Comparison of ENCODE assay signal across 25 cellular contexts in the genomic region with DNA sequence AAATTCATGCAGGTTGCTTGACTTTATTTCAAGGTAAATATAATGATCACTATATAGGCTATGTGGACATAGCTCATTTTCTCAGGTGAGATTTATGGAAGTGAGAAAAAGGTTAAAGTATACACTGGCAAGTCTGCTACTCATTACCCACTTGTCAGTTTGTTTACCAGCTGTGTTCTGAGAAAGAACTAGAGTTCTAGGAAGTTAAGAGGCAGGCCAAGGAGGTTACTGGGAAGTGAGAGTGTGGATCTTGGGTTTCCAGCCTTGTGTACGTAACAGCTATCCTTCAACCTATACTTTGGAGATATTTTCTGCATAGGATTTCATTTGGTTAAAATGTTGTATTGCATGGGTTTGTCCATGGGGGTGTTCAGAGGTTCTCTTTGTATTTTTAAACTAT.
"Had no signal": no experiment of that assay in that cellular context is flagged by ENCODE, and none has a peak within 500 bp of the region (broad histone marks: within the 10 kb centered on the region; RNA-seq: fewer than 3 reads in every experiment).

No MANE protein-coding gene starts in this region.

- H3K27me3 Mint-ChIP-seq: activated naive CD8-positive, alpha-beta T cell; activated naive CD8-positive, alpha-beta T cell treated with anti-CD3 and anti-CD28 coated beads, Interleukin-2, amount 50 U/mL, for 24 hours; activated T-cell treated with anti-CD3 and anti-CD28 coated beads, Interleukin-2, amount 50 U/mL, for 24 hours; T-helper 17 cell had no signal

- ATAC-seq: activated CD8-positive, alpha-beta T cell treated with anti-CD3 and anti-CD28 coated beads, Interleukin-2, amount 10 ng/mL, durations not matched to agents 7 days and 5 days; activated naive CD8-positive, alpha-beta T cell treated with anti-CD3 and anti-CD28 coated beads, Interleukin-2, amount 50 U/mL, for 24 hours; PC-3; T-helper 17 cell had no signal

- H3K9me3 Mint-ChIP-seq: activated naive CD8-positive, alpha-beta T cell treated with anti-CD3 and anti-CD28 coated beads, Interleukin-2, amount 50 U/mL, for 24 hours had no signal

- DNase-seq: activated CD4-positive, alpha-beta T cell treated with anti-CD3 and anti-CD28 coated beads for 1 hour; activated CD4-positive, alpha-beta T cell treated with anti-CD3 and anti-CD28 coated beads for 48 hours; activated CD4-positive, alpha-beta T cell treated with anti-CD3 and anti-CD28 coated beads, Interleukin-2, amount 50 U/mL, for 48 hours; activated CD4-positive, CD25-positive, alpha-beta regulatory T cell; activated CD8-positive, alpha-beta T cell treated with anti-CD3 and anti-CD28 coated beads, Interleukin-2, amount 10 ng/mL, durations not matched to agents 7 days and 5 days; activated effector memory CD4-positive, alpha-beta T cell treated with Interleukin-2 at 50 U/mL for 16 hours; activated naive CD8-positive, alpha-beta T cell treated with anti-CD3 and anti-CD28 coated beads, Interleukin-2, amount 50 U/mL, for 24 hours; activated T-cell treated with anti-CD3 and anti-CD28 coated beads, Interleukin-2, amount 50 U/mL, for 24 hours; anterior cingulate cortex; central memory CD4-positive, alpha-beta T cell; MM.1S; NCI-H1048; NCI-H1436 treated with DMSO at 0.1 percent for 48 hours; NCI-H1694 treated with DMSO at 0.1 percent for 48 hours; NCI-H345; NCI-H524 treated with DMSO at 0.1 percent for 48 hours; PC-3; Peyer's patch; RPMI8226; SHP77 treated with DMSO at 0.1 percent for 48 hours; SK-N-SH; T-helper 17 cell; T1000; WERI-Rb-1 had no signal

- H3K4me3 Mint-ChIP-seq: activated CD8-positive, alpha-beta T cell treated with anti-CD3 and anti-CD28 coated beads, Interleukin-2, amount 10 ng/mL, durations not matched to agents 7 days and 5 days; activated naive CD8-positive, alpha-beta T cell; activated naive CD8-positive, alpha-beta T cell treated with anti-CD3 and anti-CD28 coated beads, Interleukin-2, amount 50 U/mL, for 24 hours; activated T-cell treated with anti-CD3 and anti-CD28 coated beads, Interleukin-2, amount 50 U/mL, for 24 hours; T-helper 17 cell had no signal

- H3K27ac Mint-ChIP-seq: activated naive CD8-positive, alpha-beta T cell; activated naive CD8-positive, alpha-beta T cell treated with anti-CD3 and anti-CD28 coated beads, Interleukin-2, amount 50 U/mL, for 24 hours; activated T-cell treated with anti-CD3 and anti-CD28 coated beads, Interleukin-2, amount 50 U/mL, for 24 hours had no signal
